ENCODE assay signal across 1 cellular context in genomic region chr17:740240-741055, GRCh38.
TF ChIP-seq lines count a peak whose summit lies in the region.

No MANE protein-coding gene starts in this region.

TF ChIP-seq in GM12878, 131 proteins besides CTCF, POLR2A, EP300 and RAD21 (continued from another document and continues in another):
- TF ChIP-seq, protein P1, sequence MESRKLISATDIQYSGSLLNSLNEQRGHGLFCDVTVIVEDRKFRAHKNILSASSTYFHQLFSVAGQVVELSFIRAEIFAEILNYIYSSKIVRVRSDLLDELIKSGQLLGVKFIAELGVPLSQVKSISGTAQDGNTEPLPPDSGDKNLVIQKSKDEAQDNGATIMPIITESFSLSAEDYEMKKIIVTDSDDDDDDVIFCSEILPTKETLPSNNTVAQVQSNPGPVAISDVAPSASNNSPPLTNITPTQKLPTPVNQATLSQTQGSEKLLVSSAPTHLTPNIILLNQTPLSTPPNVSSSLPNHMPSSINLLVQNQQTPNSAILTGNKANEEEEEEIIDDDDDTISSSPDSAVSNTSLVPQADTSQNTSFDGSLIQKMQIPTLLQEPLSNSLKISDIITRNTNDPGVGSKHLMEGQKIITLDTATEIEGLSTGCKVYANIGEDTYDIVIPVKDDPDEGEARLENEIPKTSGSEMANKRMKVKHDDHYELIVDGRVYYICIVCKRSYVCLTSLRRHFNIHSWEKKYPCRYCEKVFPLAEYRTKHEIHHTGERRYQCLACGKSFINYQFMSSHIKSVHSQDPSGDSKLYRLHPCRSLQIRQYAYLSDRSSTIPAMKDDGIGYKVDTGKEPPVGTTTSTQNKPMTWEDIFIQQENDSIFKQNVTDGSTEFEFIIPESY (IDR thresholded peaks at IDR 0.05) = no peak
- TF ChIP-seq HDAC6 (IDR thresholded peaks at IDR 0.05; ENCODE audit: unreplicated experiment) = no peak
- TF ChIP-seq KDM1A (IDR thresholded peaks at IDR 0.05; ENCODE audit: borderline replicate concordance) = no peak
- peak; percentile 39; the same call in 1 of the 2 replicates for TF ChIP-seq ZBED1 (IDR thresholded peaks at IDR 0.05; ENCODE audit: borderline replicate concordance)
- TF ChIP-seq SMAD5 (IDR thresholded peaks at IDR 0.05; ENCODE audit: low read depth) = no peak
- TF ChIP-seq ZNF274 (IDR thresholded peaks at IDR 0.05; ENCODE audit: insufficient read depth, insufficient read length) = no peak
- TF ChIP-seq BCL11A (IDR thresholded peaks at IDR 0.05; ENCODE audit: low read depth, low read length) = no peak
- no peak for TF ChIP-seq ZNF384 (IDR thresholded peaks at IDR 0.05; ENCODE audit: borderline replicate concordance, low read depth, low read length)
- TF ChIP-seq HCFC1 (IDR thresholded peaks at IDR 0.05; ENCODE audit: low read length) = no peak
- TF ChIP-seq, protein P2, sequence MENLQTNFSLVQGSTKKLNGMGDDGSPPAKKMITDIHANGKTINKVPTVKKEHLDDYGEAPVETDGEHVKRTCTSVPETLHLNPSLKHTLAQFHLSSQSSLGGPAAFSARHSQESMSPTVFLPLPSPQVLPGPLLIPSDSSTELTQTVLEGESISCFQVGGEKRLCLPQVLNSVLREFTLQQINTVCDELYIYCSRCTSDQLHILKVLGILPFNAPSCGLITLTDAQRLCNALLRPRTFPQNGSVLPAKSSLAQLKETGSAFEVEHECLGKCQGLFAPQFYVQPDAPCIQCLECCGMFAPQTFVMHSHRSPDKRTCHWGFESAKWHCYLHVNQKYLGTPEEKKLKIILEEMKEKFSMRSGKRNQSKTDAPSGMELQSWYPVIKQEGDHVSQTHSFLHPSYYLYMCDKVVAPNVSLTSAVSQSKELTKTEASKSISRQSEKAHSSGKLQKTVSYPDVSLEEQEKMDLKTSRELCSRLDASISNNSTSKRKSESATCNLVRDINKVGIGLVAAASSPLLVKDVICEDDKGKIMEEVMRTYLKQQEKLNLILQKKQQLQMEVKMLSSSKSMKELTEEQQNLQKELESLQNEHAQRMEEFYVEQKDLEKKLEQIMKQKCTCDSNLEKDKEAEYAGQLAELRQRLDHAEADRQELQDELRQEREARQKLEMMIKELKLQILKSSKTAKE (IDR thresholded peaks at IDR 0.05; ENCODE audit: low read depth, poor library complexity, severe bottlenecking) = no peak
- no peak for TF ChIP-seq SREBF2 (IDR thresholded peaks at IDR 0.05; ENCODE audit: low read length)
- TF ChIP-seq MEF2B (IDR thresholded peaks at IDR 0.05; ENCODE audit: partially characterized antibody, poor library complexity, severe bottlenecking) = peak; percentile 67
- TF ChIP-seq, protein P3, sequence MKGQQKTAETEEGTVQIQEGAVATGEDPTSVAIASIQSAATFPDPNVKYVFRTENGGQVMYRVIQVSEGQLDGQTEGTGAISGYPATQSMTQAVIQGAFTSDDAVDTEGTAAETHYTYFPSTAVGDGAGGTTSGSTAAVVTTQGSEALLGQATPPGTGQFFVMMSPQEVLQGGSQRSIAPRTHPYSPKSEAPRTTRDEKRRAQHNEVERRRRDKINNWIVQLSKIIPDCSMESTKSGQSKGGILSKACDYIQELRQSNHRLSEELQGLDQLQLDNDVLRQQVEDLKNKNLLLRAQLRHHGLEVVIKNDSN (IDR thresholded peaks at IDR 0.05; ENCODE audit: borderline replicate concordance, extremely low read length, insufficient read depth, low read depth, low read length) = no peak
- no peak for TF ChIP-seq SMC3 (IDR thresholded peaks at IDR 0.05; ENCODE audit: borderline replicate concordance, low read length)
- TF ChIP-seq ZSCAN29 (IDR thresholded peaks at IDR 0.05) = no peak
- TF ChIP-seq, protein P4, sequence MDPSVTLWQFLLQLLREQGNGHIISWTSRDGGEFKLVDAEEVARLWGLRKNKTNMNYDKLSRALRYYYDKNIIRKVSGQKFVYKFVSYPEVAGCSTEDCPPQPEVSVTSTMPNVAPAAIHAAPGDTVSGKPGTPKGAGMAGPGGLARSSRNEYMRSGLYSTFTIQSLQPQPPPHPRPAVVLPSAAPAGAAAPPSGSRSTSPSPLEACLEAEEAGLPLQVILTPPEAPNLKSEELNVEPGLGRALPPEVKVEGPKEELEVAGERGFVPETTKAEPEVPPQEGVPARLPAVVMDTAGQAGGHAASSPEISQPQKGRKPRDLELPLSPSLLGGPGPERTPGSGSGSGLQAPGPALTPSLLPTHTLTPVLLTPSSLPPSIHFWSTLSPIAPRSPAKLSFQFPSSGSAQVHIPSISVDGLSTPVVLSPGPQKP (IDR thresholded peaks at IDR 0.05; ENCODE audit: low read depth, low read length) = 0 out of 2 replicates have a peak, but pooled peaks have one; percentile 27
- no peak for TF ChIP-seq SIX5 (IDR thresholded peaks at IDR 0.05; ENCODE audit: low read depth, low read length, severe bottlenecking)
- no peak for TF ChIP-seq ESRRA (IDR thresholded peaks at IDR 0.05; ENCODE audit: low read length)
- no peak for TF ChIP-seq BACH1 (IDR thresholded peaks at IDR 0.05; ENCODE audit: borderline replicate concordance)
- no peak for TF ChIP-seq NR2C2 (IDR thresholded peaks at IDR 0.05; ENCODE audit: borderline replicate concordance, control insufficient read depth, insufficient read length, low read depth)
- TF ChIP-seq ZNF217 (IDR thresholded peaks at IDR 0.05) = no peak
- TF ChIP-seq WRNIP1 (IDR thresholded peaks at IDR 0.05; ENCODE audit: borderline replicate concordance, low read depth, low read length) = no peak; the same call in 1 of the 2 replicates
- no peak for TF ChIP-seq USF2 (IDR thresholded peaks at IDR 0.05; ENCODE audit: borderline replicate concordance, low read depth, low read length)
- TF ChIP-seq, protein P5, sequence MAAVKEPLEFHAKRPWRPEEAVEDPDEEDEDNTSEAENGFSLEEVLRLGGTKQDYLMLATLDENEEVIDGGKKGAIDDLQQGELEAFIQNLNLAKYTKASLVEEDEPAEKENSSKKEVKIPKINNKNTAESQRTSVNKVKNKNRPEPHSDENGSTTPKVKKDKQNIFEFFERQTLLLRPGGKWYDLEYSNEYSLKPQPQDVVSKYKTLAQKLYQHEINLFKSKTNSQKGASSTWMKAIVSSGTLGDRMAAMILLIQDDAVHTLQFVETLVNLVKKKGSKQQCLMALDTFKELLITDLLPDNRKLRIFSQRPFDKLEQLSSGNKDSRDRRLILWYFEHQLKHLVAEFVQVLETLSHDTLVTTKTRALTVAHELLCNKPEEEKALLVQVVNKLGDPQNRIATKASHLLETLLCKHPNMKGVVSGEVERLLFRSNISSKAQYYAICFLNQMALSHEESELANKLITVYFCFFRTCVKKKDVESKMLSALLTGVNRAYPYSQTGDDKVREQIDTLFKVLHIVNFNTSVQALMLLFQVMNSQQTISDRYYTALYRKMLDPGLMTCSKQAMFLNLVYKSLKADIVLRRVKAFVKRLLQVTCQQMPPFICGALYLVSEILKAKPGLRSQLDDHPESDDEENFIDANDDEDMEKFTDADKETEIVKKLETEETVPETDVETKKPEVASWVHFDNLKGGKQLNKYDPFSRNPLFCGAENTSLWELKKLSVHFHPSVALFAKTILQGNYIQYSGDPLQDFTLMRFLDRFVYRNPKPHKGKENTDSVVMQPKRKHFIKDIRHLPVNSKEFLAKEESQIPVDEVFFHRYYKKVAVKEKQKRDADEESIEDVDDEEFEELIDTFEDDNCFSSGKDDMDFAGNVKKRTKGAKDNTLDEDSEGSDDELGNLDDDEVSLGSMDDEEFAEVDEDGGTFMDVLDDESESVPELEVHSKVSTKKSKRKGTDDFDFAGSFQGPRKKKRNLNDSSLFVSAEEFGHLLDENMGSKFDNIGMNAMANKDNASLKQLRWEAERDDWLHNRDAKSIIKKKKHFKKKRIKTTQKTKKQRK (IDR thresholded peaks at IDR 0.05; ENCODE audit: low read depth, low read length) = no peak
- TF ChIP-seq SREBF1 (IDR thresholded peaks at IDR 0.05; ENCODE audit: low read length) = no peak
- TF ChIP-seq, protein P6, sequence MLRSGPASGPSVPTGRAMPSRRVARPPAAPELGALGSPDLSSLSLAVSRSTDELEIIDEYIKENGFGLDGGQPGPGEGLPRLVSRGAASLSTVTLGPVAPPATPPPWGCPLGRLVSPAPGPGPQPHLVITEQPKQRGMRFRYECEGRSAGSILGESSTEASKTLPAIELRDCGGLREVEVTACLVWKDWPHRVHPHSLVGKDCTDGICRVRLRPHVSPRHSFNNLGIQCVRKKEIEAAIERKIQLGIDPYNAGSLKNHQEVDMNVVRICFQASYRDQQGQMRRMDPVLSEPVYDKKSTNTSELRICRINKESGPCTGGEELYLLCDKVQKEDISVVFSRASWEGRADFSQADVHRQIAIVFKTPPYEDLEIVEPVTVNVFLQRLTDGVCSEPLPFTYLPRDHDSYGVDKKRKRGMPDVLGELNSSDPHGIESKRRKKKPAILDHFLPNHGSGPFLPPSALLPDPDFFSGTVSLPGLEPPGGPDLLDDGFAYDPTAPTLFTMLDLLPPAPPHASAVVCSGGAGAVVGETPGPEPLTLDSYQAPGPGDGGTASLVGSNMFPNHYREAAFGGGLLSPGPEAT (IDR thresholded peaks at IDR 0.05; ENCODE audit: low read depth) = peak; percentile 86; the same call in 1 of the 2 replicates
- no peak for TF ChIP-seq KLF5 (IDR thresholded peaks at IDR 0.05; ENCODE audit: partially characterized antibody)
- peak; percentile 67 for TF ChIP-seq CREM (IDR thresholded peaks at IDR 0.05; ENCODE audit: low read depth)
- TF ChIP-seq YBX1 (IDR thresholded peaks at IDR 0.05) = no peak
- peak in 1 of 2 experiments; percentile 72; a peak in 2 of 4 replicates for TF ChIP-seq ETV6 (conservative IDR thresholded peaks at IDR 0.05 in 1 of 2, IDR thresholded peaks at IDR 0.05 in 1 of 2; ENCODE audit: borderline replicate concordance in 1 of 2, low read depth in 1 of 2)
- TF ChIP-seq ZNF207 (IDR thresholded peaks at IDR 0.05; ENCODE audit: borderline replicate concordance) = 0 out of 2 replicates have a peak, but pooled peaks have one; percentile 43
- TF ChIP-seq, protein P7, sequence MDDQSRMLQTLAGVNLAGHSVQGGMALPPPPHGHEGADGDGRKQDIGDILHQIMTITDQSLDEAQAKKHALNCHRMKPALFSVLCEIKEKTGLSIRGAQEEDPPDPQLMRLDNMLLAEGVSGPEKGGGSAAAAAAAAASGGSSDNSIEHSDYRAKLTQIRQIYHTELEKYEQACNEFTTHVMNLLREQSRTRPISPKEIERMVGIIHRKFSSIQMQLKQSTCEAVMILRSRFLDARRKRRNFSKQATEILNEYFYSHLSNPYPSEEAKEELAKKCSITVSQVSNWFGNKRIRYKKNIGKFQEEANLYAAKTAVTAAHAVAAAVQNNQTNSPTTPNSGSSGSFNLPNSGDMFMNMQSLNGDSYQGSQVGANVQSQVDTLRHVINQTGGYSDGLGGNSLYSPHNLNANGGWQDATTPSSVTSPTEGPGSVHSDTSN (IDR thresholded peaks at IDR 0.05; ENCODE audit: insufficient replicate concordance, low read depth, low read length) = no peak
- TF ChIP-seq E2F4 (IDR thresholded peaks at IDR 0.05; ENCODE audit: low read depth, low read length) = no peak
- TF ChIP-seq SMARCA5 (IDR thresholded peaks at IDR 0.05) = no peak
- TF ChIP-seq BRCA1 (IDR thresholded peaks at IDR 0.05; ENCODE audit: low read depth, low read length) = no peak
- TF ChIP-seq RELA (IDR thresholded peaks at IDR 0.05; ENCODE audit: borderline replicate concordance, partially characterized antibody) = peak; percentile 37
- no peak for TF ChIP-seq TCF3 (IDR thresholded peaks at IDR 0.05; ENCODE audit: borderline replicate concordance, insufficient read depth, low read depth, low read length)
- no peak for TF ChIP-seq KAT2A (conservative IDR thresholded peaks at IDR 0.05; ENCODE audit: control insufficient read depth, low read depth, low read length)
- peak; percentile 76 for TF ChIP-seq EED (IDR thresholded peaks at IDR 0.05; ENCODE audit: low read depth)
- TF ChIP-seq NR2C1 (IDR thresholded peaks at IDR 0.05) = no peak
- TF ChIP-seq RAD51 (IDR thresholded peaks at IDR 0.05) = no peak
- TF ChIP-seq, protein P8, sequence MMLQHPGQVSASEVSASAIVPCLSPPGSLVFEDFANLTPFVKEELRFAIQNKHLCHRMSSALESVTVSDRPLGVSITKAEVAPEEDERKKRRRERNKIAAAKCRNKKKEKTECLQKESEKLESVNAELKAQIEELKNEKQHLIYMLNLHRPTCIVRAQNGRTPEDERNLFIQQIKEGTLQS (IDR thresholded peaks at IDR 0.05; ENCODE audit: borderline replicate concordance, extremely low read depth, low read depth, low read length) = no peak
- peak; percentile 81 for TF ChIP-seq CREB1 (IDR thresholded peaks at IDR 0.05; ENCODE audit: low read depth)
- peak; percentile 32; the same call in 1 of the 2 replicates for TF ChIP-seq SPI1 (IDR thresholded peaks at IDR 0.05; ENCODE audit: borderline replicate concordance, insufficient read depth, low read depth, low read length)
- 0 out of 2 replicates have a peak, but pooled peaks have one; percentile 30 for TF ChIP-seq RFX5 (IDR thresholded peaks at IDR 0.05; ENCODE audit: low read depth, low read length)
- no peak for TF ChIP-seq CBX5 (IDR thresholded peaks at IDR 0.05; ENCODE audit: low read depth)
- 0 out of 4 replicates have a peak, but pooled peaks have one; percentile 39 to 43 for TF ChIP-seq BHLHE40 (IDR thresholded peaks at IDR 0.05; ENCODE audit: borderline replicate concordance in 1 of 2, low read depth in 2 of 2, low read length in 1 of 2)
- TF ChIP-seq LARP7 (IDR thresholded peaks at IDR 0.05) = no peak
- TF ChIP-seq NFIC (IDR thresholded peaks at IDR 0.05; ENCODE audit: low read depth, low read length) = peak; percentile 62; the same call in 1 of the 2 replicates
- TF ChIP-seq RBBP5 (conservative IDR thresholded peaks at IDR 0.05) = no peak
